Comparison of ENCODE assay signal across 7 cellular contexts in genomic region chr1:37509181-37509580, GRCh38. TPM values are rescaled to one million over a fixed set of nuclear protein-coding genes. Genes with fewer than 3 reads are reported as not detected.
DNase-seq lines count a peak whose midpoint lies in the region; ATAC-seq and TF ChIP-seq lines count a peak whose summit lies in the region.

No MANE protein-coding gene starts in this region.

- peak; percentile 30 for DNase-seq in EL
- DNase-seq in HT-29 (ENCODE audit: low spot score) = peak; percentile 34
- no peak for DNase-seq in T-helper 17 cell
- DNase-seq in kidney epithelial cell (ENCODE audit: low read depth) = no peak
- DNase-seq in Right ventricle myocardium superior = no peak
- DNase-seq in SHP77 treated with DMSO at 0.1 percent for 48 hours (lab: John Stamatoyannopoulos, UW) = no peak
- no peak for DNase-seq in 8988T

- H3K27me3 Mint-ChIP-seq in T-helper 17 cell = no peaks in the 10 kb centered on the region

- peaks cover 27% of the 10 kb centered on the region for H3K4me1 Mint-ChIP-seq in T-helper 17 cell

- H3K36me3 Mint-ChIP-seq in T-helper 17 cell (ENCODE audit: low read depth) = peaks cover 5% of the 10 kb centered on the region

- peak; percentile 24 for TF ChIP-seq CTCF in kidney epithelial cell (IDR thresholded peaks at IDR 0.05; ENCODE audit: insufficient read depth, low read length, poor library complexity, severe bottlenecking)

- peaks cover 2% of the 10 kb centered on the region for H3K36me3 ChIP-seq in kidney epithelial cell (ENCODE audit: control insufficient read depth, insufficient read depth, low read length)

- peak overlapping the region; percentile 56 for H3K27ac Mint-ChIP-seq in T-helper 17 cell

- no peak overlapping the region for H3K4me3 ChIP-seq in kidney epithelial cell (ENCODE audit: low read depth, low read length)

- intact Hi-C loops in Right ventricle myocardium superior (cut with DNase I) = no loop called here

- H3K4me3 Mint-ChIP-seq in T-helper 17 cell = no peak overlapping the region

- H3K9me3 ChIP-seq in T-helper 17 cell (ENCODE audit: control insufficient read depth, low read length, poor library complexity, severe bottlenecking) = no peaks in the 10 kb centered on the region

- no peaks in the 10 kb centered on the region for H3K27me3 ChIP-seq in kidney epithelial cell (ENCODE audit: control insufficient read depth, insufficient read depth, low read length)

- ATAC-seq in T-helper 17 cell (no peak), Right ventricle myocardium superior (ENCODE audit: poor library complexity) (no peak)

RNA-seq across cellular contexts. Expression of gene MEAF6, which starts 5.4 kb away (rescaled TPM):
- total RNA-seq in HT-29 (2014; rRNA removed; shearing (Covaris generic)) = 23.5 and 52.8 TPM in 2 replicates
- total RNA-seq in T-helper 17 cell (10 to 100 TPM; 54.7 to 58.0 TPM), kidney epithelial cell (88.1 and 110 TPM in 2 replicates), Right ventricle myocardium superior (34.6 TPM)

RNA-seq across cellular contexts. Expression of gene ZC3H12A, which starts 34.8 kb away (rescaled TPM):
- 99.3 and 105 TPM in 2 replicates for total RNA-seq in HT-29 (2014; rRNA removed; shearing (Covaris generic))
- total RNA-seq in T-helper 17 cell (100 to 1,000 TPM; 166 to 170 TPM), kidney epithelial cell (34.2 and 38.3 TPM in 2 replicates), Right ventricle myocardium superior (4.2 TPM)

RNA-seq across cellular contexts. Expression of gene SNIP1, which starts 44.9 kb away (rescaled TPM):
- 15.9 and 23.9 TPM in 2 replicates for total RNA-seq in HT-29 (2014; rRNA removed; shearing (Covaris generic))
- total RNA-seq in T-helper 17 cell = 10 to 100 TPM; 51.1 to 58.5 TPM
- 18.3 and 19.3 TPM in 2 replicates for total RNA-seq in kidney epithelial cell
- 7.4 TPM for total RNA-seq in Right ventricle myocardium superior

RNA-seq across cellular contexts. Expression of gene DNALI1, which starts 47.6 kb away (rescaled TPM):
- total RNA-seq in HT-29 (2014; rRNA removed; shearing (Covaris generic)) = 0.23 and 0.37 TPM in 2 replicates
- total RNA-seq in T-helper 17 cell (not detected), kidney epithelial cell (8.7 and 12.9 TPM in 2 replicates), Right ventricle myocardium superior (3.1 TPM)

Comparison
In these comparisons a context has a peak if more than half of its experiments do, and no peak if none do; other contexts are left out.
1. DNase-seq: peak in EL (single experiment) and HT-29 (single experiment); none in T-helper 17 cell (0 of 3), kidney epithelial cell (single experiment), Right ventricle myocardium superior (single experiment), SHP77 treated with DMSO at 0.1 percent for 48 hours (single experiment) and 8988T (single experiment).